Comparison of ENCODE assay signal across 17 cellular contexts in the genomic region with DNA sequence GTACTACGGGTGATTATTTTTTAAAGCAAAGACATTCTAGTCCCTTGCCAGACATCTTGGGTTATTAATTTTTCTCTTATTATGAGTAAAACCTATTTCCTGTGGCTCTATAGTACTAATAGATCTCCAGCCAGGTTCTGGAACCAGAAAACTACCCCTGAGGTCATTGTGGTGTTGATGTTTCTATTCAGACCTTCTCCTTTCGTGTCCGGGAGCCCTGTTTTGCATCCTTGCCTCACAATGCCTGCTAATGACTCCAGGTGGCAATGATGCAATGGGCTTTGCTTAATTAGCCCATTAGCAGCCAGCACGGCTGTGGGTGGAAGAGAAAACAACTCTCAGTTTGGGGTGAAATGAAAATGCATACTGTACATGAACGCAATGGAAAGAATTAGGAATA.
DNase-seq lines count a peak whose midpoint lies in the region; ATAC-seq lines count a peak whose summit lies in the region.
"Had no signal": no experiment of that assay in that cellular context is flagged by ENCODE, and none has a peak within 500 bp of the region (broad histone marks: within the 10 kb centered on the region; RNA-seq: fewer than 3 reads in every experiment).

No MANE protein-coding gene starts in this region.

- H2AFZ ChIP-seq in neuronal stem cell (ENCODE audit: low read length) = no peak overlapping the region

- no peaks in the 10 kb centered on the region for H3K9me3 Mint-ChIP-seq in activated CD4-positive, alpha-beta memory T cell treated with anti-CD3 and anti-CD28 coated beads, Interleukin-2, amount 10 ng/mL, durations not matched to agents 7 days and 5 days
- H3K9me3 Mint-ChIP-seq: stimulated activated naive CD8-positive, alpha-beta T cell treated with anti-CD3 and anti-CD28 coated beads, Interleukin-15, amount 100 ng/mL, for 72 hours had no signal

- H3K9ac ChIP-seq in neuronal stem cell (ENCODE audit: low read depth, low read length, poor library complexity) = no peak overlapping the region

- H3K27ac ChIP-seq in neuronal stem cell (replicated peaks; ENCODE audit: low read length) = no peak overlapping the region
- H3K27ac ChIP-seq: breast epithelium, SJCRH30 had no signal

- no peak overlapping the region for H2AK5ac ChIP-seq in neuronal stem cell (ENCODE audit: low read depth, low read length)

- DNase-seq in NCI-H524 (lab: John Stamatoyannopoulos, UW) = peak; percentile 50 to 66
- no peak for DNase-seq in NCI-H524 treated with DMSO at 0.1 percent for 48 hours (lab: John Stamatoyannopoulos, UW)
- peak; percentile 15 for DNase-seq in NCI-H2107 treated with DMSO at 0.1 percent for 48 hours (lab: John Stamatoyannopoulos, UW; ENCODE audit: unreplicated experiment)
- peak; percentile 73 for DNase-seq in renal cortical epithelial cell (ENCODE audit: low read depth)
- DNase-seq in cerebellar cortex (ENCODE audit: low spot score) = no peak
- no peak for DNase-seq in neuronal stem cell (ENCODE audit: low spot score)
- DNase-seq in activated CD4-positive, alpha-beta memory T cell treated with anti-CD3 and anti-CD28 coated beads, Interleukin-2, amount 10 ng/mL, durations not matched to agents 7 days and 5 days = no peak
- DNase-seq: 8988T; activated B cell treated with CpG ODN at 0.5 μM for 24 hours; NCI-H2171; posterior cingulate gyrus; SJCRH30; stimulated activated CD4-positive, alpha-beta T cell treated with anti-CD3 and anti-CD28 coated beads, Interleukin-4, amount 100 ng/mL, for 24 hours; stimulated activated naive CD8-positive, alpha-beta T cell treated with anti-CD3 and anti-CD28 coated beads, Interleukin-15, amount 100 ng/mL, for 72 hours had no signal

- no peak overlapping the region for H2BK12ac ChIP-seq in neuronal stem cell (ENCODE audit: low read length)

- H3K27me3 ChIP-seq in neuronal stem cell (ENCODE audit: control insufficient read depth in 3 of 3, insufficient read depth in 3 of 3, low read depth in 1 of 3, low read length in 3 of 3) = no peaks in the 10 kb centered on the region
- H3K27me3 ChIP-seq: breast epithelium, SJCRH30 had no signal

- no peak overlapping the region for H3K18ac ChIP-seq in neuronal stem cell (ENCODE audit: low read length)

- no peak overlapping the region for H3K4ac ChIP-seq in neuronal stem cell (ENCODE audit: low read length)

- H3K14ac ChIP-seq in neuronal stem cell (ENCODE audit: low read length) = no peak overlapping the region

- CTCF ChIA-PET in activated CD4-positive, alpha-beta memory T cell treated with anti-CD3 and anti-CD28 coated beads, Interleukin-2, amount 10 ng/mL, durations not matched to agents 7 days and 5 days (lab: Charles Lee) = no interaction called here

- H3K36me3 ChIP-seq in neuronal stem cell (replicated peaks in 1 of 2; ENCODE audit: control insufficient read depth in 2 of 2, insufficient read depth in 2 of 2, low read length in 2 of 2) = no peaks in the 10 kb centered on the region
- H3K36me3 ChIP-seq: breast epithelium, SJCRH30 had no signal

- H2BK120ac ChIP-seq in neuronal stem cell (ENCODE audit: low read depth, low read length) = no peak overlapping the region

- H3K36me3 Mint-ChIP-seq in activated CD4-positive, alpha-beta memory T cell treated with anti-CD3 and anti-CD28 coated beads, Interleukin-2, amount 10 ng/mL, durations not matched to agents 7 days and 5 days (ENCODE audit: low read depth) = no peaks in the 10 kb centered on the region

- no peak overlapping the region for H3K27ac Mint-ChIP-seq in activated CD4-positive, alpha-beta memory T cell treated with anti-CD3 and anti-CD28 coated beads, Interleukin-2, amount 10 ng/mL, durations not matched to agents 7 days and 5 days
- H3K27ac Mint-ChIP-seq: activated B cell treated with CpG ODN at 0.5 μM for 24 hours; stimulated activated naive CD8-positive, alpha-beta T cell treated with anti-CD3 and anti-CD28 coated beads, Interleukin-15, amount 100 ng/mL, for 72 hours had no signal

- H3K79me1 ChIP-seq in neuronal stem cell (ENCODE audit: low read depth, low read length) = no peaks in the 10 kb centered on the region

- no peak overlapping the region for H3K23ac ChIP-seq in neuronal stem cell (ENCODE audit: low read depth, low read length, poor library complexity)

- H2BK15ac ChIP-seq in neuronal stem cell (ENCODE audit: low read length) = no peak overlapping the region

- no CpG with 5 or more reads among the region's 5 CpGs for WGBS in neuronal stem cell (ENCODE audit: extremely low coverage in 2 of 2, insufficient read length in 2 of 2, insufficient replicate concordance in 1 of 2), 2 donors

- no peaks in the 10 kb centered on the region for H3K4me1 ChIP-seq in neuronal stem cell (ENCODE audit: control insufficient read depth in 2 of 2, insufficient read depth in 1 of 2, low read depth in 1 of 2, low read length in 2 of 2)
- H3K4me1 ChIP-seq: breast epithelium, SJCRH30 had no signal

- H2BK5ac ChIP-seq in neuronal stem cell (ENCODE audit: low read length) = no peak overlapping the region

- no peak overlapping the region for H3K4me2 ChIP-seq in neuronal stem cell (ENCODE audit: insufficient read depth, low read length, poor library complexity, severe bottlenecking)

- no peak overlapping the region for H3K4me3 ChIP-seq in neuronal stem cell (ENCODE audit: low read length in 2 of 2)
- H3K4me3 ChIP-seq: breast epithelium, SJCRH30 had no signal

- H4K91ac ChIP-seq in neuronal stem cell (ENCODE audit: low read depth, low read length, poor library complexity) = no peak overlapping the region

- H4K8ac ChIP-seq in neuronal stem cell (ENCODE audit: low read depth, low read length) = no peak overlapping the region

- peak; percentile 92 for ATAC-seq in HG03025 (IDR thresholded peaks at IDR 0.05; ENCODE audit: low FRiP score, unreplicated experiment)
- ATAC-seq: HCT116; stimulated activated naive CD8-positive, alpha-beta T cell treated with anti-CD3 and anti-CD28 coated beads, Interleukin-15, amount 100 ng/mL, for 72 hours had no signal

- peaks cover 5 to 8% of the 10 kb centered on the region in 2 donors for H3K9me3 ChIP-seq in neuronal stem cell (replicated peaks in 1 of 2; ENCODE audit: control insufficient read depth in 2 of 2, insufficient read depth in 1 of 2, low read depth in 1 of 2, low read length in 2 of 2)
- H3K9me3 ChIP-seq: SJCRH30 had no signal

- no peaks in the 10 kb centered on the region for H3K4me1 Mint-ChIP-seq in activated CD4-positive, alpha-beta memory T cell treated with anti-CD3 and anti-CD28 coated beads, Interleukin-2, amount 10 ng/mL, durations not matched to agents 7 days and 5 days
- H3K4me1 Mint-ChIP-seq: activated B cell treated with CpG ODN at 0.5 μM for 24 hours; stimulated activated naive CD8-positive, alpha-beta T cell treated with anti-CD3 and anti-CD28 coated beads, Interleukin-15, amount 100 ng/mL, for 72 hours had no signal

- no peak overlapping the region for H3K4me3 Mint-ChIP-seq in activated CD4-positive, alpha-beta memory T cell treated with anti-CD3 and anti-CD28 coated beads, Interleukin-2, amount 10 ng/mL, durations not matched to agents 7 days and 5 days
- H3K4me3 Mint-ChIP-seq: activated B cell treated with CpG ODN at 0.5 μM for 24 hours; stimulated activated naive CD8-positive, alpha-beta T cell treated with anti-CD3 and anti-CD28 coated beads, Interleukin-15, amount 100 ng/mL, for 72 hours had no signal

- POLR2A ChIA-PET in activated CD4-positive, alpha-beta memory T cell treated with anti-CD3 and anti-CD28 coated beads, Interleukin-2, amount 10 ng/mL, durations not matched to agents 7 days and 5 days (lab: Charles Lee) = no interaction called here

- H3K27me3 Mint-ChIP-seq in activated CD4-positive, alpha-beta memory T cell treated with anti-CD3 and anti-CD28 coated beads, Interleukin-2, amount 10 ng/mL, durations not matched to agents 7 days and 5 days = no peaks in the 10 kb centered on the region
- H3K27me3 Mint-ChIP-seq: activated B cell treated with CpG ODN at 0.5 μM for 24 hours; stimulated activated naive CD8-positive, alpha-beta T cell treated with anti-CD3 and anti-CD28 coated beads, Interleukin-15, amount 100 ng/mL, for 72 hours had no signal

Comparison
In these comparisons a context has a peak if more than half of its experiments do, and no peak if none do; other contexts are left out.
1. DNase-seq: peak in NCI-H524 (2 of 2), NCI-H2107 treated with DMSO at 0.1 percent for 48 hours (single experiment) and renal cortical epithelial cell (single experiment); none in NCI-H524 treated with DMSO at 0.1 percent for 48 hours (single experiment), cerebellar cortex (single experiment), neuronal stem cell (single experiment) and activated CD4-positive, alpha-beta memory T cell treated with anti-CD3 and anti-CD28 coated beads, Interleukin-2, amount 10 ng/mL, durations not matched to agents 7 days and 5 days (single experiment).